1 cellular context compared by ENCODE assay signal in the genomic region with DNA sequence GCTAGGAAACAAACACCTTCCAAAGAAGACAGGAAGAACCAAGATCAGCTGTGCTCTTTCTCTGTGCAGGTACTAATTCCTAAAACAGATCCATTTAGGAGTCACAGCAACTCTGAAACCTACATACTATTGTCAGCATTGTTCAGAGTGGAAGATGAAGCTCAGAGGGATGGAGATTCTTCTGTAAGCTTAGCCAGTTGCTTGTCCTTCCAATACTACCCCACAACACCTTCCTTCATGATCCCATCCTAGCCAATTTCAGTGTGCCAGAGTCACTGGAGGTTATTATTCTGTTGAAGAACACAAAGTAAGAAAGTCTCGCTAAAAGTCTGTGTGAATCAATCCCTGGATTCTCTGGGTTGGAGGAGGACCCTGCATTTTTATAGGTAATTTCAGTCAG.
TF ChIP-seq lines count a peak whose summit lies in the region.

No MANE protein-coding gene starts in this region.

TF ChIP-seq in IMR-90, 13 proteins besides CTCF, POLR2A, EP300 and RAD21 (continued from another document):
- TF ChIP-seq, protein P1, sequence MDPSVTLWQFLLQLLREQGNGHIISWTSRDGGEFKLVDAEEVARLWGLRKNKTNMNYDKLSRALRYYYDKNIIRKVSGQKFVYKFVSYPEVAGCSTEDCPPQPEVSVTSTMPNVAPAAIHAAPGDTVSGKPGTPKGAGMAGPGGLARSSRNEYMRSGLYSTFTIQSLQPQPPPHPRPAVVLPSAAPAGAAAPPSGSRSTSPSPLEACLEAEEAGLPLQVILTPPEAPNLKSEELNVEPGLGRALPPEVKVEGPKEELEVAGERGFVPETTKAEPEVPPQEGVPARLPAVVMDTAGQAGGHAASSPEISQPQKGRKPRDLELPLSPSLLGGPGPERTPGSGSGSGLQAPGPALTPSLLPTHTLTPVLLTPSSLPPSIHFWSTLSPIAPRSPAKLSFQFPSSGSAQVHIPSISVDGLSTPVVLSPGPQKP (IDR thresholded peaks at IDR 0.05; ENCODE audit: borderline replicate concordance, low read depth, low read length): no peak
- TF ChIP-seq RFX5 (IDR thresholded peaks at IDR 0.05; ENCODE audit: low read depth, low read length) (no peak), BHLHE40 (IDR thresholded peaks at IDR 0.05; ENCODE audit: low read depth, low read length) (no peak)
